In the genomic region with DNA sequence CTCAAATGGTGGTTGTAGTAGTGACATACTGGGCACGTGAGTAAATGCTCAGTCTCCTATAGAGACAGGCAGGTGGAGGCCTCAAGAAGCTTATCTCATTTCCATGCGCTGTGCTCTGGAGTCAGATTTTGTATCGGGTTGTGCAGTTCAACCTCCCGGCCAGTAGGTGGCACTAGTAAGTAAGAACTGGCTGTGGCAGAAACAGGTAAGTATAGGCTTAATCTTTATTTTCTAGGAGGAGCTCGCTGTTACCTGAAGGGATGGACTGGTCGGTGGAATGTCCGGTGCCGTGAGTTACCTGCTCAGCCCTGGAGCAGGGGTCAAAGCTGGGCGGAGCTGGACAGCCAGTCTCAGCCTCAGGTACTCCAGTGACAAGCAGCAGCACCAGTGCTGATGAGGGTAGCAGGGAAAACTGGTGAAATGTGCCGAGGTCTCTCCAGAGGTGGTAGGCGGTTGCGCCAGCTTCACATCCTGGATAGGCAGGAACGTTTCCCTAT, we compare ENCODE assay signal across 7 cellular contexts.
DNase-seq lines count a peak whose midpoint lies in the region; ATAC-seq, FAIRE-seq and TF ChIP-seq lines count a peak whose summit lies in the region.

No MANE protein-coding gene starts in this region.

- H2AFZ ChIP-seq in Karpas-422 (ENCODE audit: low read length) = no peak overlapping the region

- H3K9ac ChIP-seq in Karpas-422 (ENCODE audit: low read length) = no peak overlapping the region

- H3K27me3 ChIP-seq in Karpas-422 (ENCODE audit: low read length) = no peaks in the 10 kb centered on the region

- no peaks in the 10 kb centered on the region for H4K20me1 ChIP-seq in Karpas-422 (ENCODE audit: insufficient read depth, low read depth, low read length)

- H3K4me1 ChIP-seq in Karpas-422 (ENCODE audit: low read length) = no peaks in the 10 kb centered on the region

- no peaks in the 10 kb centered on the region for H3K9me2 ChIP-seq in Karpas-422 (replicated peaks; ENCODE audit: insufficient read depth, low read length)

- no peaks in the 10 kb centered on the region for H3K79me2 ChIP-seq in Karpas-422 (ENCODE audit: low read length)

- TF ChIP-seq POLR2A in GM12891 (IDR thresholded peaks at IDR 0.05; ENCODE audit: low read depth, low read length) = no peak
- no peak for TF ChIP-seq POLR2A in H54 (IDR thresholded peaks at IDR 0.05; ENCODE audit: low read depth, low read length)

- H3K9me3 ChIP-seq in Karpas-422 (ENCODE audit: low read length) = no peaks in the 10 kb centered on the region

- peak; percentile 68 for TF ChIP-seq CTCF in cardiac fibroblast (IDR thresholded peaks at IDR 0.05; ENCODE audit: low read depth, low read length)

- peak; percentile 95 for FAIRE-seq in GM12891 (lab: Jason Lieb, UNC)
- peak; percentile 60 for FAIRE-seq in H54 (lab: Jason Lieb, UNC)

- H3K4me3 ChIP-seq in Karpas-422 (ENCODE audit: low read length) = no peak overlapping the region
- H3K4me3 ChIP-seq in cardiac fibroblast (replicated peaks in 1 of 2; ENCODE audit: low read depth in 2 of 2, low read length in 2 of 2) = no peak overlapping the region

- peak; percentile 98 for ATAC-seq in left lobe of liver
- peak; percentile 46 for ATAC-seq in stimulated activated naive CD8-positive, alpha-beta T cell treated with anti-CD3 and anti-CD28 coated beads, Interleukin-15, Interleukin-2, amounts not matched to agents 100 U/mL and 50 U/mL, for 24 hours

- no peak overlapping the region for H3K4me2 ChIP-seq in Karpas-422 (ENCODE audit: low read depth, low read length, poor library complexity, severe bottlenecking)

- DNase-seq in GM12891 (ENCODE audit: insufficient read length, low spot score) = peak; percentile 4
- peak; percentile 3 for DNase-seq in H54 (ENCODE audit: insufficient read length, low spot score)
- DNase-seq in Karpas-422 = peak; percentile 83
- DNase-seq in T-helper 1 cell = peak in 3 of 5 donors; percentile 17 to 34 (median 18)
- peak; percentile 20 to 39 for DNase-seq in cardiac fibroblast (ENCODE audit: low read depth in 2 of 2)
- peak; percentile 66 for DNase-seq in left lobe of liver (ENCODE audit: low spot score)
- DNase-seq in stimulated activated naive CD8-positive, alpha-beta T cell treated with anti-CD3 and anti-CD28 coated beads, Interleukin-15, Interleukin-2, amounts not matched to agents 100 U/mL and 50 U/mL, for 24 hours = peak; percentile 40

- no peaks in the 10 kb centered on the region for H3K36me3 ChIP-seq in Karpas-422 (ENCODE audit: insufficient read depth, low read length)

- no peak overlapping the region for H3K27ac ChIP-seq in Karpas-422 (ENCODE audit: low read length)

TF ChIP-seq in GM12891, 5 proteins besides CTCF, POLR2A, EP300 and RAD21:
- TF ChIP-seq PAX5 (IDR thresholded peaks at IDR 0.05; ENCODE audit: insufficient read depth, low read length, severe bottlenecking) = no peak
- TF ChIP-seq SPI1 (IDR thresholded peaks at IDR 0.05; ENCODE audit: low read depth, low read length) = no peak
- no peak for TF ChIP-seq TAF1 (IDR thresholded peaks at IDR 0.05; ENCODE audit: low read depth, low read length)
- no peak for TF ChIP-seq POU2F2 (IDR thresholded peaks at IDR 0.05; ENCODE audit: low read depth, low read length)
- no peak for TF ChIP-seq POLR2AphosphoS5 (IDR thresholded peaks at IDR 0.05; ENCODE audit: low read depth, low read length)

Comparison
In these comparisons a context has a peak if more than half of its experiments do, and no peak if none do; other contexts are left out.
1. DNase-seq: peak in every context shown above with its lines; median percentile 83 in Karpas-422; 66 in left lobe of liver; 40 in stimulated activated naive CD8-positive, alpha-beta T cell treated with anti-CD3 and anti-CD28 coated beads, Interleukin-15, Interleukin-2, amounts not matched to agents 100 U/mL and 50 U/mL, for 24 hours; 30 in cardiac fibroblast; 18 in T-helper 1 cell; 4 in GM12891; 3 in H54.